In the genomic region with DNA sequence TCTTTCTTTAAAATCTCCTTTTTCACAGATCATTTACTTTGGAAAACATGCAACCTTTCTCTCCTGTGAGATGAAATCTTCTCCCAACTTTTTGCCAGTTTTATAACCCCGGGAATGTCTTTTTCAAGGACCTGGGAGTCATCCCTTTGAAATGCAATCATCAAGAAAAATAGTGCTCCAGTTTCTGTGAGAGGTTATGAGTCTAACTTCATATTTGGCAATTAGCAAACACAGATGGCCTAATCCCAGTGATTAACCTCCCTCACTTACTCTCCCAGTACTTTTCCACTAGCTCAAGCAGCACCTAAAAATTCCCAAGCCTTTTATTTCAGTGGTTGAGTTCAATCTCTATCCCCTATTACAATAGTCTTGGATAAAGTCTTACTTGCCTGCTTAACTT, we compare ENCODE assay signal across 20 cellular contexts.
DNase-seq lines count a peak whose midpoint lies in the region; ATAC-seq and TF ChIP-seq lines count a peak whose summit lies in the region.
"Had no signal": no experiment of that assay in that cellular context is flagged by ENCODE, and none has a peak within 500 bp of the region (broad histone marks: within the 10 kb centered on the region; RNA-seq: fewer than 3 reads in every experiment).

No MANE protein-coding gene starts in this region.

- WGBS in body of pancreas, 2 donors = 40 to 52% methylated on average over 1 of the region's 1 CpG

- intact Hi-C loops in MCF 10A (cut with micrococcal nuclease) = no loop called here
- intact Hi-C loops in breast epithelium (cut with DNase I; ENCODE audit: low total_unique reads) = no loop called here
- intact Hi-C loops in body of pancreas (cut with DNase I) = no loop called here

- no peaks in the 10 kb centered on the region for H3K9me3 Mint-ChIP-seq in MCF 10A (ENCODE audit: unreplicated experiment)
- H3K9me3 Mint-ChIP-seq: CD4-positive, alpha-beta memory T cell; T-helper 1 cell treated with Interleukin-12 subunit alpha and Interleukin-12 subunit beta and Interleukin-4 antibody, amounts not matched to agents 30 μg/mL and 1 μg/mL, for 36 hours had no signal

- TF ChIP-seq CTCF in MCF 10A (IDR thresholded peaks at IDR 0.05; ENCODE audit: unreplicated experiment) (no peak), breast epithelium (IDR thresholded peaks at IDR 0.05) (no peak), body of pancreas (IDR thresholded peaks at IDR 0.05) (no peak)

- H3K4me3 Mint-ChIP-seq in MCF 10A (ENCODE audit: unreplicated experiment) = no peak overlapping the region
- H3K4me3 Mint-ChIP-seq: CD4-positive, alpha-beta memory T cell; T-helper 1 cell treated with Interleukin-12 subunit alpha and Interleukin-12 subunit beta and Interleukin-4 antibody, amounts not matched to agents 30 μg/mL and 1 μg/mL, for 36 hours had no signal

- ATAC-seq in body of pancreas = no peak

- H3K4me1 Mint-ChIP-seq in MCF 10A (ENCODE audit: insufficient read depth, unreplicated experiment) = peaks cover 5% of the 10 kb centered on the region
- H3K4me1 Mint-ChIP-seq: CD4-positive, alpha-beta memory T cell had no signal

- CTCF ChIA-PET in MCF 10A (lab: Yijun Ruan, JAX) = no interaction called here

- POLR2A ChIA-PET in MCF 10A (lab: Yijun Ruan, JAX) = no interaction called here

- DNase-seq in MCF 10A (ENCODE audit: unreplicated experiment) (peak; percentile 7), breast epithelium (ENCODE audit: low spot score in 2 of 2) (no peak), NCI-H524 treated with DMSO at 0.1 percent for 48 hours (lab: John Stamatoyannopoulos, UW) (peak; percentile 36), amniotic epithelial cell (ENCODE audit: low read depth) (peak; percentile 74), myocyte (ENCODE audit: low read depth) (peak; percentile 3), activated gamma-delta T cell treated with Interleukin-2 at 50 U/mL for 16 hours (no peak), body of pancreas (no peak)
- no peak for DNase-seq in activated CD8-positive, alpha-beta memory T cell treated with anti-CD3 and anti-CD28 coated beads for 24 hours
- DNase-seq: 8988T; CD4-positive, alpha-beta memory T cell; DMS53; H7; NCI-H1105 treated with DMSO at 0.1 percent for 48 hours; NCI-H1694 treated with DMSO at 0.1 percent for 48 hours; NCI-H2227 treated with DMSO at 0.1 percent for 48 hours; NCI-H526 treated with DMSO at 0.1 percent for 48 hours had no signal

- BruUV-seq in MCF 10A (replicated peaks; lab: Mats Ljungman, UMichigan) = no TSS peak

- H3K4me3 ChIP-seq in breast epithelium (no peak overlapping the region), body of pancreas (no peak overlapping the region)
- H3K4me3 ChIP-seq: BLaER1, SJCRH30 had no signal

- H3K9me3 ChIP-seq in breast epithelium = no peaks in the 10 kb centered on the region
- H3K9me3 ChIP-seq in body of pancreas = no peaks in the 10 kb centered on the region
- H3K9me3 ChIP-seq: BLaER1 had no signal

- H3K27me3 Mint-ChIP-seq in MCF 10A (ENCODE audit: insufficient read depth, unreplicated experiment) = no peaks in the 10 kb centered on the region

- peaks cover 6% of the 10 kb centered on the region for H3K36me3 Mint-ChIP-seq in MCF 10A (ENCODE audit: insufficient read depth, unreplicated experiment)
- H3K36me3 Mint-ChIP-seq: CD4-positive, alpha-beta memory T cell had no signal

- H3K27me3 ChIP-seq in breast epithelium = no peaks in the 10 kb centered on the region
- no peaks in the 10 kb centered on the region for H3K27me3 ChIP-seq in body of pancreas
- H3K27me3 ChIP-seq: BLaER1, SJCRH30 had no signal

- H3K27ac ChIP-seq in breast epithelium (no peak overlapping the region), body of pancreas (no peak overlapping the region)
- H3K27ac ChIP-seq: BLaER1, HL-60, SJCRH30 had no signal

- no peak overlapping the region for H3K27ac Mint-ChIP-seq in MCF 10A (ENCODE audit: low read depth, unreplicated experiment)
- H3K27ac Mint-ChIP-seq: CD4-positive, alpha-beta memory T cell; T-helper 1 cell treated with Interleukin-12 subunit alpha and Interleukin-12 subunit beta and Interleukin-4 antibody, amounts not matched to agents 30 μg/mL and 1 μg/mL, for 36 hours had no signal

- H3K4me1 ChIP-seq in breast epithelium = no peaks in the 10 kb centered on the region
- H3K4me1 ChIP-seq in body of pancreas = no peaks in the 10 kb centered on the region
- H3K4me1 ChIP-seq: BLaER1 had no signal

- no peak for TF ChIP-seq POLR2A in breast epithelium (IDR thresholded peaks at IDR 0.05)
- no peak for TF ChIP-seq POLR2A in body of pancreas (IDR thresholded peaks at IDR 0.05)

- H3K36me3 ChIP-seq in breast epithelium (no peaks in the 10 kb centered on the region), body of pancreas (replicated peaks in 1 of 2; ENCODE audit: insufficient read depth in 1 of 2, low read depth in 2 of 2) (no peaks in the 10 kb centered on the region)
- H3K36me3 ChIP-seq: BLaER1, SJCRH30 had no signal

Comparison
In these comparisons a context has a peak if more than half of its experiments do, and no peak if none do; other contexts are left out.
1. DNase-seq: peak in MCF 10A (single experiment), NCI-H524 treated with DMSO at 0.1 percent for 48 hours (single experiment), amniotic epithelial cell (single experiment) and myocyte (single experiment); none in breast epithelium (0 of 2), activated CD8-positive, alpha-beta memory T cell treated with anti-CD3 and anti-CD28 coated beads for 24 hours (single experiment), activated gamma-delta T cell treated with Interleukin-2 at 50 U/mL for 16 hours (single experiment) and body of pancreas (0 of 4).